8 cellular contexts compared by ENCODE assay signal in genomic region chr12:45991289-45992249, GRCh38. TPM values are rescaled to one million over a fixed set of nuclear protein-coding genes. Genes with fewer than 3 reads are reported as not detected.
DNase-seq lines count a peak whose midpoint lies in the region; ATAC-seq and TF ChIP-seq lines count a peak whose summit lies in the region.

No MANE protein-coding gene starts in this region.

- DNase-seq in DMS53 (lab: John Stamatoyannopoulos, UW) (peak; percentile 97), M059J (ENCODE audit: low read depth) (peak; percentile 73), SK-MEL-5 (ENCODE audit: low read depth, low spot score) (peak; percentile 64), glomerular visceral epithelial cell (ENCODE audit: extremely low spot score) (peak; percentile 71), osteoblast (ENCODE audit: insufficient read length, low spot score, missing footprints) (peak; percentile 90), thoracic aorta (ENCODE audit: low spot score) (peak; percentile 45)
- peak; percentile 83 for DNase-seq in activated naive CD4-positive, alpha-beta T cell treated with anti-CD3 and anti-CD28 coated beads for 36 hours

- H3K4me3 Mint-ChIP-seq in activated naive CD4-positive, alpha-beta T cell treated with anti-CD3 and anti-CD28 coated beads for 36 hours: peak overlapping the region; percentile 94

- H3K4me1 ChIP-seq in osteoblast (ENCODE audit: insufficient read depth, low read length) (peaks cover 25% of the 10 kb centered on the region), thoracic aorta (ENCODE audit: control insufficient read depth in 1 of 2, low read depth in 2 of 2) (peaks cover 25 to 27% of the 10 kb centered on the region in 2 donors)

- H3K4me1 Mint-ChIP-seq in activated naive CD4-positive, alpha-beta T cell treated with anti-CD3 and anti-CD28 coated beads for 36 hours (ENCODE audit: low read depth): peaks cover 27% of the 10 kb centered on the region

- H3K9me3 Mint-ChIP-seq in activated naive CD4-positive, alpha-beta T cell treated with anti-CD3 and anti-CD28 coated beads for 36 hours: no peaks in the 10 kb centered on the region

- H3K36me3 ChIP-seq in osteoblast (ENCODE audit: insufficient read depth, low read length) (peaks cover 5% of the 10 kb centered on the region), thoracic aorta (no peaks in the 10 kb centered on the region)

- intact Hi-C loops in activated naive CD4-positive, alpha-beta T cell treated with anti-CD3 and anti-CD28 coated beads for 36 hours (cut with micrococcal nuclease): loop anchor here (1.0 to 10.0 kb wide), 14 partner anchors 161 to 1713 kb away; partner anchors contain the start of genes ANO6 and RPAP3

- H3K36me3 Mint-ChIP-seq in activated naive CD4-positive, alpha-beta T cell treated with anti-CD3 and anti-CD28 coated beads for 36 hours (ENCODE audit: low read depth): peaks cover 10% of the 10 kb centered on the region

- H3K4me3 ChIP-seq in osteoblast (ENCODE audit: insufficient read depth, low read length) (peak overlapping the region; percentile 97), thoracic aorta (peak overlapping the region; percentile 87)

- H3K27me3 ChIP-seq in osteoblast (ENCODE audit: insufficient read depth, low read length) (no peaks in the 10 kb centered on the region), thoracic aorta (replicated peaks; ENCODE audit: insufficient read depth) (no peaks in the 10 kb centered on the region)

- no peaks in the 10 kb centered on the region for H3K27me3 Mint-ChIP-seq in activated naive CD4-positive, alpha-beta T cell treated with anti-CD3 and anti-CD28 coated beads for 36 hours (ENCODE audit: low read depth)

- H3K27ac ChIP-seq in osteoblast (ENCODE audit: low read depth, low read length): peak overlapping the region; percentile 73
- peak overlapping the region; percentile 93 to 99 for H3K27ac ChIP-seq in thoracic aorta

- CTCF ChIA-PET in activated naive CD4-positive, alpha-beta T cell treated with anti-CD3 and anti-CD28 coated beads for 36 hours (lab: Charles Lee): interaction anchor here (0.6 to 2.3 kb wide), 11 partner anchors 10 to 447 kb away, joined by 3 to 13 read pairs (median 3); no protein-coding TSS in a partner anchor

- ATAC-seq in GM21619 (IDR thresholded peaks at IDR 0.05; ENCODE audit: unreplicated experiment): peak; percentile 27
- ATAC-seq in thoracic aorta (ENCODE audit: insufficient number of reproducible peaks, low FRiP score, low read depth): peak; percentile 21

- peaks cover 20% of the 10 kb centered on the region for H4K20me1 ChIP-seq in osteoblast (ENCODE audit: insufficient read depth, low read length)

- H3K4me2 ChIP-seq in osteoblast (ENCODE audit: insufficient read depth, low read length): peak overlapping the region; percentile 94

- no peak for TF ChIP-seq CTCF in osteoblast (IDR thresholded peaks at IDR 0.05; ENCODE audit: extremely low read depth, low read depth, low read length)
- no peak for TF ChIP-seq CTCF in thoracic aorta (IDR thresholded peaks at IDR 0.05)

- H3K9me3 ChIP-seq in osteoblast (ENCODE audit: low read depth, low read length): no peaks in the 10 kb centered on the region
- H3K9me3 ChIP-seq in thoracic aorta: no peaks in the 10 kb centered on the region

- in situ Hi-C loops in SK-MEL-5 (cut with HindIII; ENCODE audit: low pct_unique_long_range_greater_than_20kb, low sequenced_read_pairs): no loop called here

- H3K79me2 ChIP-seq in osteoblast (ENCODE audit: insufficient read depth, low read length): peaks cover 37% of the 10 kb centered on the region

- H3K27ac Mint-ChIP-seq in activated naive CD4-positive, alpha-beta T cell treated with anti-CD3 and anti-CD28 coated beads for 36 hours: peak overlapping the region; percentile 99

- peak overlapping the region; percentile 94 for H2AFZ ChIP-seq in osteoblast (ENCODE audit: low read length)

RNA-seq across cellular contexts. Expression of gene SCAF11, which starts 1.2 kb away (rescaled TPM):
- total RNA-seq in M059J (2014; rRNA removed; shearing (Covaris generic)): 65.2 and 69.8 TPM in 2 replicates
- 49.0 and 58.1 TPM in 2 replicates for total RNA-seq in SK-MEL-5 (2014; rRNA removed; shearing (Covaris generic))
- polyA plus RNA-seq in SK-MEL-5 (2015; cell fraction: cytosol; rRNA removed): 40.0 and 43.0 TPM in 2 replicates
- polyA plus RNA-seq in SK-MEL-5 (2015; cell fraction: nucleus; rRNA removed): 45.4 and 45.7 TPM in 2 replicates
- total RNA-seq in activated naive CD4-positive, alpha-beta T cell treated with anti-CD3 and anti-CD28 coated beads for 36 hours: 10 to 100 TPM; 95.0 to 97.7 TPM
- 132 and 138 TPM in 2 replicates for total RNA-seq in osteoblast
- total RNA-seq in thoracic aorta: 100 to 1,000 TPM; 158 to 199 TPM

Comparison
In these comparisons a context has a peak if more than half of its experiments do, and no peak if none do; other contexts are left out.
1. Peak in every context shown above with its lines: DNase-seq, ATAC-seq, H3K4me3 ChIP-seq and H3K27ac ChIP-seq.
2. DNase-seq: peak in every context shown above with its lines; median percentile 97 in DMS53; 90 in osteoblast; 83 in activated naive CD4-positive, alpha-beta T cell treated with anti-CD3 and anti-CD28 coated beads for 36 hours; 73 in M059J; 71 in glomerular visceral epithelial cell; 64 in SK-MEL-5; 45 in thoracic aorta.